ENCODE assay signal across 8 cellular contexts in genomic region chr11:62831520-62832345, GRCh38. TPM values are rescaled to one million over a fixed set of nuclear protein-coding genes. Genes with fewer than 3 reads are reported as not detected.
DNase-seq lines count a peak whose midpoint lies in the region; ATAC-seq and TF ChIP-seq lines count a peak whose summit lies in the region.

Gene STX5 (minus strand): TSS chr11:62832051. CDS start chr11:62831243, 808 bp downstream.

- WGBS in testis, 2 donors: 0% methylated on average over 43 to 65 of the region's 65 CpGs

- H3K27me3 ChIP-seq in testis: no peaks in the 10 kb centered on the region

- H3K27ac Mint-ChIP-seq in activated naive CD8-positive, alpha-beta T cell: peak within 1 kb of the TSS; percentile 100

- DNase-seq in GM10248 (ENCODE audit: extremely low spot score): peak; percentile 98
- DNase-seq in NCI-H1105 (lab: John Stamatoyannopoulos, UW): peak; percentile 99
- peak; percentile 93 for DNase-seq in SKM-1 treated with dmso at 0.1 percent for 144 hours (lab: John Stamatoyannopoulos, UW; ENCODE audit: unreplicated experiment)
- DNase-seq in glomerular endothelial cell (ENCODE audit: extremely low read depth, low read depth, low spot score): peak; percentile 94
- DNase-seq in omental fat pad (ENCODE audit: low spot score): peak; percentile 98
- DNase-seq in testis: peak; percentile 100

- H3K36me3 Mint-ChIP-seq in activated naive CD8-positive, alpha-beta T cell: peaks cover 6% of the 10 kb centered on the region

- H3K36me3 ChIP-seq in testis (ENCODE audit: low read depth, missing control alignments): no peaks in the 10 kb centered on the region

- H3K4me1 ChIP-seq in testis: peaks cover 10% of the 10 kb centered on the region

- H3K9me3 Mint-ChIP-seq in activated naive CD8-positive, alpha-beta T cell (ENCODE audit: low read depth): no peaks in the 10 kb centered on the region

- TF ChIP-seq POLR2A in testis (IDR thresholded peaks at IDR 0.05): peak; percentile 54

- peaks cover 50% of the 10 kb centered on the region for H3K4me1 Mint-ChIP-seq in activated naive CD8-positive, alpha-beta T cell (ENCODE audit: low read depth)

- peak within 1 kb of the TSS; percentile 93 to 97 for H3K27ac ChIP-seq in testis

- ATAC-seq in HG02623 (IDR thresholded peaks at IDR 0.05; ENCODE audit: unreplicated experiment): peak; percentile 72
- peak; percentile 96 for ATAC-seq in omental fat pad (ENCODE audit: low FRiP score)

- H3K9me3 ChIP-seq in testis: no peaks in the 10 kb centered on the region

- intact Hi-C loops in testis (cut with DNase I; ENCODE audit: low total_unique reads): no loop called here

- peak within 1 kb of the TSS; percentile 99 for H3K4me3 Mint-ChIP-seq in activated naive CD8-positive, alpha-beta T cell

- TF ChIP-seq CTCF in GM10248 (IDR thresholded peaks at IDR 0.05; ENCODE audit: control extremely low read depth, extremely low read depth, low read depth, missing control alignments) (no peak), omental fat pad (IDR thresholded peaks at IDR 0.05) (no peak), testis (IDR thresholded peaks at IDR 0.05) (no peak)

- H3K4me3 ChIP-seq in testis: peak within 1 kb of the TSS; percentile 99

- H3K27me3 Mint-ChIP-seq in activated naive CD8-positive, alpha-beta T cell: no peaks in the 10 kb centered on the region

- POLR2A ChIA-PET in GM10248 (lab: Yijun Ruan, JAX): interaction anchor here (0.6 to 2.4 kb wide), 23 partner anchors 9 to 1373 kb away, joined by 3 to 67 read pairs (median 6); partner anchors contain the start of genes C11orf98, CSKMT, NXF1 and POLR2G

- CTCF ChIA-PET in GM10248 (lab: Yijun Ruan, JAX): interaction anchor here (0.7 to 2.0 kb wide), 6 partner anchors 7 to 46 kb away, joined by 3 to 8 read pairs (median 4); partner anchors contain the start of gene NXF1

RNA-seq across cellular contexts. Expression of gene STX5, which starts in this region (rescaled TPM):
- total RNA-seq in glomerular endothelial cell (36.7 and 37.1 TPM in 2 replicates), omental fat pad (10 to 100 TPM; 32.2 to 43.1 (median 37.4) TPM), testis (10 to 100 TPM; 42.2 to 49.1 TPM)
- polyA plus RNA-seq in testis (ENCODE audit: insufficient read depth, low read depth, low replicate concordance): 55.0 TPM

Comparison
In these comparisons a context has a peak if more than half of its experiments do, and no peak if none do; other contexts are left out.
1. Peak in every context shown above with its lines: DNase-seq, ATAC-seq, H3K4me3 ChIP-seq and H3K27ac ChIP-seq.